ENCODE assay signal across 15 cellular contexts in genomic region chr2:170143045-170143717, GRCh38.
DNase-seq lines count a peak whose midpoint lies in the region; ATAC-seq, FAIRE-seq and TF ChIP-seq lines count a peak whose summit lies in the region.
"Had no signal": no experiment of that assay in that cellular context is flagged by ENCODE, and none has a peak within 500 bp of the region (broad histone marks: within the 10 kb centered on the region; RNA-seq: fewer than 3 reads in every experiment).

No MANE protein-coding gene starts in this region.

- H3K27ac Mint-ChIP-seq in nephron progenitor cell = peak overlapping the region; percentile 87
- H3K27ac Mint-ChIP-seq in activated T-cell treated with anti-CD3 and anti-CD28 coated beads, Interleukin-2, amount 50 U/mL, for 24 hours = no peak overlapping the region
- H3K27ac Mint-ChIP-seq: CD8-positive, alpha-beta T cell had no signal

- no peaks in the 10 kb centered on the region for H3K36me3 Mint-ChIP-seq in nephron progenitor cell (ENCODE audit: low read depth)
- no peaks in the 10 kb centered on the region for H3K36me3 Mint-ChIP-seq in activated T-cell treated with anti-CD3 and anti-CD28 coated beads, Interleukin-2, amount 50 U/mL, for 24 hours (ENCODE audit: low read depth)
- H3K36me3 Mint-ChIP-seq: CD8-positive, alpha-beta T cell had no signal

- in situ Hi-C loops in brain microvascular endothelial cell (cut with HindIII; ENCODE audit: low pct_ligation_motif_present, low sequenced_read_pairs) = no loop called here

- DNase-seq in OCI-M1 (lab: John Stamatoyannopoulos, UW) (peak; percentile 96), brain microvascular endothelial cell (peak; percentile 31), nephron progenitor cell (no peak), midbrain (lab: John Stamatoyannopoulos, UW) (no peak)
- DNase-seq in activated T-cell treated with anti-CD3 and anti-CD28 coated beads, Interleukin-2, amount 50 U/mL, for 24 hours = no peak
- DNase-seq: CD8-positive, alpha-beta T cell; NCI-H1105 treated with DMSO at 0.1 percent for 48 hours; NCI-H187; NCI-H446; NCI-H748 treated with DMSO at 0.1 percent for 48 hours had no signal

- no peak for ATAC-seq in GM18868 (IDR thresholded peaks at IDR 0.05; ENCODE audit: unreplicated experiment)
- no peak for ATAC-seq in HG03565 (IDR thresholded peaks at IDR 0.05; ENCODE audit: unreplicated experiment)
- ATAC-seq: CD8-positive, alpha-beta T cell; Panc1 had no signal

- H3K4me3 ChIP-seq in brain microvascular endothelial cell (ENCODE audit: low read depth, low read length) = no peak overlapping the region

- H3K9me3 Mint-ChIP-seq in nephron progenitor cell = peaks cover 7% of the 10 kb centered on the region
- H3K9me3 Mint-ChIP-seq in activated T-cell treated with anti-CD3 and anti-CD28 coated beads, Interleukin-2, amount 50 U/mL, for 24 hours = no peaks in the 10 kb centered on the region
- H3K9me3 Mint-ChIP-seq: CD8-positive, alpha-beta T cell had no signal

- peaks cover 55% of the 10 kb centered on the region for H3K4me1 Mint-ChIP-seq in nephron progenitor cell
- H3K4me1 Mint-ChIP-seq in activated T-cell treated with anti-CD3 and anti-CD28 coated beads, Interleukin-2, amount 50 U/mL, for 24 hours (ENCODE audit: low read depth) = no peaks in the 10 kb centered on the region

- no peaks in the 10 kb centered on the region for H3K27me3 ChIP-seq in brain microvascular endothelial cell (replicated peaks)

- peaks cover 7% of the 10 kb centered on the region for H3K27me3 Mint-ChIP-seq in nephron progenitor cell (ENCODE audit: low read depth, poor library complexity)
- no peaks in the 10 kb centered on the region for H3K27me3 Mint-ChIP-seq in activated T-cell treated with anti-CD3 and anti-CD28 coated beads, Interleukin-2, amount 50 U/mL, for 24 hours

- FAIRE-seq in G401.6 (lab: Jason Lieb, UNC) = peak; percentile 77
- FAIRE-seq: H1 had no signal

- no peak overlapping the region for H3K27ac ChIP-seq in brain microvascular endothelial cell

- H3K4me3 Mint-ChIP-seq in nephron progenitor cell = no peak overlapping the region
- no peak overlapping the region for H3K4me3 Mint-ChIP-seq in activated T-cell treated with anti-CD3 and anti-CD28 coated beads, Interleukin-2, amount 50 U/mL, for 24 hours
- H3K4me3 Mint-ChIP-seq: CD8-positive, alpha-beta T cell had no signal

- TF ChIP-seq CTCF in brain microvascular endothelial cell (IDR thresholded peaks at IDR 0.05; ENCODE audit: low read depth, low read length, missing control alignments) (no peak), nephron progenitor cell (IDR thresholded peaks at IDR 0.05) (no peak)

- H3K36me3 ChIP-seq in brain microvascular endothelial cell (replicated peaks) = no peaks in the 10 kb centered on the region

Comparison
In these comparisons a context has a peak if more than half of its experiments do, and no peak if none do; other contexts are left out.
1. DNase-seq: peak in OCI-M1 (single experiment) and brain microvascular endothelial cell (single experiment); none in nephron progenitor cell (single experiment), midbrain (single experiment) and activated T-cell treated with anti-CD3 and anti-CD28 coated beads, Interleukin-2, amount 50 U/mL, for 24 hours (single experiment).